In genomic region chr6:166342293-166343156, GRCh38 we compare ENCODE assay signal across 8 cellular contexts. TPM values are rescaled to one million over a fixed set of nuclear protein-coding genes. Genes with fewer than 3 reads are reported as not detected.
DNase-seq lines count a peak whose midpoint lies in the region; ATAC-seq and TF ChIP-seq lines count a peak whose summit lies in the region.

Gene SFT2D1 (minus strand): TSS chr6:166342545. CDS start chr6:166342481, 64 bp downstream.

- no peaks in the 10 kb centered on the region for H3K9me3 Mint-ChIP-seq in Calu3 (ENCODE audit: low read depth, unreplicated experiment)

- H3K27ac ChIP-seq in muscle layer of duodenum (ENCODE audit: low read length), result peak within 1 kb of the TSS; percentile 91

- H3K36me3 ChIP-seq in muscle layer of duodenum (ENCODE audit: control insufficient read depth in 1 of 2, insufficient read depth in 2 of 2, low read length in 2 of 2), result peaks cover 0 to 3% of the 10 kb centered on the region in 2 donors

- H3K27ac Mint-ChIP-seq in Calu3 (ENCODE audit: unreplicated experiment), result peak within 1 kb of the TSS; percentile 65

- peaks cover 6% of the 10 kb centered on the region for H3K27me3 Mint-ChIP-seq in Calu3 (ENCODE audit: unreplicated experiment)

- ATAC-seq in GM21367 (IDR thresholded peaks at IDR 0.05; ENCODE audit: unreplicated experiment), result peak; percentile 92
- ATAC-seq in esophagus mucosa, result peak; percentile 96

- peak within 1 kb of the TSS; percentile 92 to 94 for H3K4me3 ChIP-seq in muscle layer of duodenum (ENCODE audit: low read depth in 1 of 2, low read length in 2 of 2)

- no peaks in the 10 kb centered on the region for H3K27me3 ChIP-seq in muscle layer of duodenum (ENCODE audit: low read depth, low read length)

- H3K4me3 Mint-ChIP-seq in Calu3 (ENCODE audit: low read depth, unreplicated experiment), result peak within 1 kb of the TSS; percentile 85

- peaks cover 6 to 26% of the 10 kb centered on the region in 2 donors for H3K4me1 ChIP-seq in muscle layer of duodenum (ENCODE audit: control insufficient read depth in 1 of 2, insufficient read depth in 2 of 2, low read length in 2 of 2)

- CTCF ChIA-PET in Calu3 (lab: Charles Lee), result interaction anchor here (1.2 kb wide), 1 partner anchor 58 kb away, joined by 3 read pairs; no protein-coding TSS in a partner anchor

- no peaks in the 10 kb centered on the region for H3K9me3 ChIP-seq in muscle layer of duodenum (ENCODE audit: control insufficient read depth in 1 of 2, low read length in 2 of 2)

- BruUV-seq in Calu3 (replicated peaks; lab: Mats Ljungman, UMichigan), result TSS peak; percentile 89

- DNase-seq in Calu3 (peak; percentile 83), HT1080 (ENCODE audit: low read depth) (peak; percentile 83), OCI-M2 (lab: John Stamatoyannopoulos, UW; ENCODE audit: unreplicated experiment) (peak; percentile 55)
- DNase-seq in activated T-cell treated with anti-CD3 and anti-CD28 coated beads, Interleukin-2, amount 50 U/mL, for 1 hour, result peak; percentile 71
- DNase-seq in stimulated activated CD8-positive, alpha-beta memory T cell treated with anti-CD3 and anti-CD28 coated beads, Interleukin-7, amount 100 ng/mL, for 24 hours (ENCODE audit: low read depth), result peak; percentile 72

- peaks cover 8% of the 10 kb centered on the region for H3K4me1 Mint-ChIP-seq in Calu3 (ENCODE audit: low read depth, unreplicated experiment)

- no peak for TF ChIP-seq CTCF in Calu3 (IDR thresholded peaks at IDR 0.05; ENCODE audit: unreplicated experiment)

- peaks cover 25% of the 10 kb centered on the region for H3K36me3 Mint-ChIP-seq in Calu3 (ENCODE audit: insufficient read depth, unreplicated experiment)

- intact Hi-C loops in Calu3 (cut with micrococcal nuclease; ENCODE audit: unreplicated experiment), result loop anchor here (5.0 kb wide), 1 partner anchor 40 kb away; the partner anchor contains the start of gene MPC1

RNA-seq across cellular contexts. Expression of gene SFT2D1, which starts in this region (rescaled TPM):
- total RNA-seq in Calu3 (2022), result 76.4 and 82.4 TPM in 2 replicates
- 49.7 and 67.1 TPM in 2 replicates for total RNA-seq in HT1080 (2014; rRNA removed; shearing (Covaris generic))
- 123 and 124 TPM in 2 replicates for polyA plus RNA-seq in HT1080 (2015; cell fraction: cytosol; rRNA removed)
- polyA plus RNA-seq in HT1080 (2015; cell fraction: nucleus; rRNA removed), result 76.2 and 89.8 TPM in 2 replicates
- total RNA-seq in esophagus mucosa, result 26.6 TPM

Comparison
In these comparisons a context has a peak if more than half of its experiments do, and no peak if none do; other contexts are left out.
1. Peak in every context shown above with its lines: DNase-seq, ATAC-seq, H3K4me3 ChIP-seq and H3K27ac ChIP-seq.